8 cellular contexts compared by ENCODE assay signal in the genomic region with DNA sequence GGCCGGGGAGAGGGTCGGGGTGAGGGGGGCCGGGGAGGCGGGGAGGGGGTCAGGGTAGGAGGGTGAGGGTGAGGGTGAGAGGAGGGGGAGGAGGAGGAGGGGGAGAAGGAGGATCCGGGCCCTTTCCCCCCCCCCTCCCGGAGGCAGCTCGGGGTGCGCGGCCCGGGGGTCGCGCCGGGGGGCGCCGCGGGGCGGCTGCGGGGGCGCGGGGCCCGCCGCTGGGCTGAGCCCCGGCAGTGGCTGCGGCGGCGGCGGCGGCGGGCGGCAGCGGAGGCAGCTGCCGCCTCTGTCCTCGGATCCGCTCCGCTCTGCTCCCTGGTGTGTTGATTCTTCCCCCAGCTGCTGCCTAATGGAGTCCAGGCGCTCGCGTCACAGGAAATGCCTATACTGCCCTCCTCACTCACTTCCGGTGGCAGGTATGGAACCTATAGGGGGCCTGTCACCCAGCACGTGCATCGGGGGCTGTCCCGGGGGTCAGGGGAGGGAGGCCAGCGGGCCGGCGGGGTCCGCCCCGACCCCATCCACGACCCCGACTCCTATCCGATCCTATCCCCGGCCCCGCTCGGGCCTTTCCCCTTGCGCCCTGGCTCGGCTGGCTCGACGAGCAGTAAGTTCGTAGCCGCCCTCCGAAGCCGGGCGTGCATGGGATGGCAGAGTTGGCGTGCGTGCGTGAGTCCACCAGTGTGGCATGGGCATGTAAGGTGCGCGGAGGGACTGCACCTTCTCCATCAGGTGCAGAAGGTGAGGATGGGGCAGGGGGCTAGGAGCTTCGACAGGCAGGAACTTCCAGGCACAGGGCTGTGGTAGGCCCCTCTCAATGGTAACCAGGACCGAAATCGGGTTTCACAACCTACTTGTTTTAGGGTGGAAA. TPM values are rescaled to one million over a fixed set of nuclear protein-coding genes. Genes with fewer than 3 reads are reported as not detected.
DNase-seq lines count a peak whose midpoint lies in the region; ATAC-seq, FAIRE-seq and TF ChIP-seq lines count a peak whose summit lies in the region.

A gene (minus strand): TSS at position 351 of the 871 bp plus-strand sequence.

- peaks cover 60% of the 10 kb centered on the region for H3K4me1 Mint-ChIP-seq in activated naive CD8-positive, alpha-beta T cell treated with anti-CD3 and anti-CD28 coated beads, Interleukin-2, amount 50 U/mL, for 24 hours
- H3K4me1 Mint-ChIP-seq in type B pancreatic cell (ENCODE audit: unreplicated experiment): peaks cover 47% of the 10 kb centered on the region

- DNase-seq in GM12891 (ENCODE audit: insufficient read length, low spot score): peak; percentile 89
- peak; percentile 83 for DNase-seq in NCI-H1105 (lab: John Stamatoyannopoulos, UW)
- peak; percentile 79 for DNase-seq in T follicular helper cell (ENCODE audit: low read depth)
- peak; percentile 83 for DNase-seq in activated naive CD8-positive, alpha-beta T cell treated with anti-CD3 and anti-CD28 coated beads, Interleukin-2, amount 50 U/mL, for 24 hours
- peak; percentile 83 to 88 (median 86) for DNase-seq in heart left ventricle
- DNase-seq in pons (ENCODE audit: low spot score): peak; percentile 92
- DNase-seq in type B pancreatic cell (ENCODE audit: extremely low spot score, unreplicated experiment): peak; percentile 81

- H3K9me3 Mint-ChIP-seq in activated naive CD8-positive, alpha-beta T cell treated with anti-CD3 and anti-CD28 coated beads, Interleukin-2, amount 50 U/mL, for 24 hours: no peaks in the 10 kb centered on the region
- H3K9me3 Mint-ChIP-seq in type B pancreatic cell: no peaks in the 10 kb centered on the region

- H3K36me3 Mint-ChIP-seq in activated naive CD8-positive, alpha-beta T cell treated with anti-CD3 and anti-CD28 coated beads, Interleukin-2, amount 50 U/mL, for 24 hours (ENCODE audit: low read depth): peaks cover 29% of the 10 kb centered on the region
- peaks cover 13% of the 10 kb centered on the region for H3K36me3 Mint-ChIP-seq in type B pancreatic cell

- H3K4me1 ChIP-seq in heart left ventricle: peaks cover 12 to 51% (median 39%) of the 10 kb centered on the region in 12 donors

- intact Hi-C loops in heart left ventricle (cut with DNase I): loop anchor here in 1 of 10 donors (2.0 kb wide), 1 partner anchor 22 kb away; no protein-coding TSS in a partner anchor

- no peaks in the 10 kb centered on the region for H3K27me3 Mint-ChIP-seq in activated naive CD8-positive, alpha-beta T cell treated with anti-CD3 and anti-CD28 coated beads, Interleukin-2, amount 50 U/mL, for 24 hours
- H3K27me3 Mint-ChIP-seq in type B pancreatic cell: no peaks in the 10 kb centered on the region

- no peaks in the 10 kb centered on the region for H3K9me3 ChIP-seq in heart left ventricle

- H3K27me3 ChIP-seq in heart left ventricle: no peaks in the 10 kb centered on the region

- FAIRE-seq in GM12891 (lab: Jason Lieb, UNC): peak; percentile 94

- H3K4me3 Mint-ChIP-seq in activated naive CD8-positive, alpha-beta T cell treated with anti-CD3 and anti-CD28 coated beads, Interleukin-2, amount 50 U/mL, for 24 hours: peak within 1 kb of the TSS; percentile 96
- H3K4me3 Mint-ChIP-seq in type B pancreatic cell: peak within 1 kb of the TSS; percentile 98

- peaks cover 0 to 15% (median 8%) of the 10 kb centered on the region in 9 donors for H3K36me3 ChIP-seq in heart left ventricle

- peak within 1 kb of the TSS; percentile 65 to 95 (median 89) for H3K4me3 ChIP-seq in heart left ventricle

- ATAC-seq in HG02642 (IDR thresholded peaks at IDR 0.05; ENCODE audit: poor library complexity, unreplicated experiment) (peak; percentile 93), heart left ventricle (peak; percentile 60 to 90 (median 84))
- peak; percentile 93 for ATAC-seq in activated naive CD8-positive, alpha-beta T cell treated with anti-CD3 and anti-CD28 coated beads, Interleukin-2, amount 50 U/mL, for 24 hours

- peak; percentile 90 for TF ChIP-seq POLR2A in GM12891 (IDR thresholded peaks at IDR 0.05; ENCODE audit: low read depth, low read length)
- peak in 1 of 2 donors; percentile 61 for TF ChIP-seq POLR2A in heart left ventricle (IDR thresholded peaks at IDR 0.05)

- peak within 1 kb of the TSS; percentile 99 for H3K27ac Mint-ChIP-seq in activated naive CD8-positive, alpha-beta T cell treated with anti-CD3 and anti-CD28 coated beads, Interleukin-2, amount 50 U/mL, for 24 hours
- H3K27ac Mint-ChIP-seq in type B pancreatic cell: peak within 1 kb of the TSS; percentile 98

- 1% methylated on average over 14 to 59 of the region's 70 CpGs for WGBS in heart left ventricle, 4 donors

- peak in 1 of 12 donors; percentile 27 for TF ChIP-seq CTCF in heart left ventricle (IDR thresholded peaks at IDR 0.05)
- TF ChIP-seq CTCF in type B pancreatic cell (conservative IDR thresholded peaks at IDR 0.05): peak; percentile 48

- H3K27ac ChIP-seq in heart left ventricle: peak within 1 kb of the TSS; percentile 85 to 97 (median 96)

TF ChIP-seq in GM12891, 5 proteins besides CTCF, POLR2A, EP300 and RAD21:
- TF ChIP-seq TAF1 (IDR thresholded peaks at IDR 0.05; ENCODE audit: low read depth, low read length): peak; percentile 90
- no peak for TF ChIP-seq PAX5 (IDR thresholded peaks at IDR 0.05; ENCODE audit: insufficient read depth, low read length, severe bottlenecking)
- TF ChIP-seq POU2F2 (IDR thresholded peaks at IDR 0.05; ENCODE audit: low read depth, low read length): peak; percentile 74
- peak; percentile 89 for TF ChIP-seq POLR2AphosphoS5 (IDR thresholded peaks at IDR 0.05; ENCODE audit: low read depth, low read length)

RNA-seq across cellular contexts. Expression of the gene that starts here (rescaled TPM):
- polyA plus RNA-seq in GM12891 (2012; ENCODE audit: low read depth, missing spikeins): 37.7 TPM
- 10 to 100 TPM; 44.3 to 83.8 (median 64.2) TPM for total RNA-seq in heart left ventricle
- polyA plus RNA-seq in heart left ventricle: 10 to 100 TPM; 20.2 to 28.7 TPM
- total RNA-seq in type B pancreatic cell (ENCODE audit: low replicate concordance): 75.1 and 86.4 TPM in 2 replicates

Comparison
In these comparisons a context has a peak if more than half of its experiments do, and no peak if none do; other contexts are left out.
1. Peak in every context shown above with its lines: DNase-seq, ATAC-seq, H3K4me3 ChIP-seq and H3K27ac ChIP-seq.